1 cellular context compared by ENCODE assay signal in the genomic region with DNA sequence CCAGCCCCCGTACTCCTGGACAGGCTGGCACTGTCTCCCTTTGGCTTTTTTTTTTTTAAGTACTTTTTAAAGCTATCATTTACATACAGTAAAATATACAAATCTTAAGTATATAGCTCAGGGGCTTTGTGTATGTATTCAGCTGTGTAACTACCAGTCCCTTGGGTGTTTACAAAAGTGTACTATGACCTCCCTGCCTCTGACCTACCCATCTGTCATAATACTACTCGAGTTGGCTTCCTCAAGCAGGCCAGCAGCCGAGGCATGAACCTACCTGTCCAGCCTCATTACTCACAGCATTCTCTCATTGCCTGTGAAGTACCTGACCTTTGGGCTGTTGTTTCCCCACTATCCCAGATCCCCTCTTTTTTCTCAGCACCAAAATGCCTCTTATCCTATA.
A peak's percentile ranks its signal among the peaks of the same experiment; 100 is the strongest.
TF ChIP-seq lines count a peak whose summit lies in the region.

No MANE protein-coding gene starts in this region.

TF ChIP-seq in HepG2, 621 proteins besides CTCF, POLR2A, EP300 and RAD21 (continued from another document and continues in another):
- TF ChIP-seq RCOR2 (CRISPR knock-in tag; IDR thresholded peaks at IDR 0.05) (peak; percentile 63; the same call in 1 of the 2 replicates), ZNF816 (CRISPR knock-in tag; IDR thresholded peaks at IDR 0.05; ENCODE audit: borderline replicate concordance) (no peak), HMG20A (CRISPR knock-in tag; IDR thresholded peaks at IDR 0.05; ENCODE audit: borderline replicate concordance) (peak; percentile 68; the same call in 1 of the 2 replicates), ZMYM4 (CRISPR knock-in tag; IDR thresholded peaks at IDR 0.05) (no peak), PPARG (CRISPR knock-in tag; conservative IDR thresholded peaks at IDR 0.05) (peak; percentile 90), PHF21A (CRISPR knock-in tag; IDR thresholded peaks at IDR 0.05) (peak; percentile 36; the same call in 1 of the 2 replicates), GATAD1 (CRISPR knock-in tag; IDR thresholded peaks at IDR 0.05) (0 out of 2 replicates have a peak, but pooled peaks have one; percentile 27), SCMH1 (CRISPR knock-in tag; IDR thresholded peaks at IDR 0.05; ENCODE audit: borderline replicate concordance) (no peak), ZFX (CRISPR knock-in tag; IDR thresholded peaks at IDR 0.05; ENCODE audit: low read depth) (peak; percentile 49), GFI1 (CRISPR knock-in tag; IDR thresholded peaks at IDR 0.05; ENCODE audit: borderline replicate concordance) (0 out of 2 replicates have a peak, but pooled peaks have one; percentile 45), ZNF441 (CRISPR knock-in tag; IDR thresholded peaks at IDR 0.05; ENCODE audit: borderline replicate concordance) (no peak), SALL1 (CRISPR knock-in tag; IDR thresholded peaks at IDR 0.05) (peak; percentile 92), ZMAT3 (CRISPR knock-in tag; conservative IDR thresholded peaks at IDR 0.05) (no peak), ZMYM2 (CRISPR knock-in tag; IDR thresholded peaks at IDR 0.05) (no peak), TCF12 (IDR thresholded peaks at IDR 0.05) (no peak), TCF12 (CRISPR knock-in tag; IDR thresholded peaks at IDR 0.05) (no peak), ZNF788 (CRISPR knock-in tag; IDR thresholded peaks at IDR 0.05; ENCODE audit: borderline replicate concordance) (peak; percentile 61; the same call in 1 of the 2 replicates), HHEX (CRISPR knock-in tag; IDR thresholded peaks at IDR 0.05) (peak; percentile 59; the same call in 1 of the 2 replicates), FOXJ3 (CRISPR knock-in tag; IDR thresholded peaks at IDR 0.05; ENCODE audit: borderline replicate concordance) (peak; percentile 74; the same call in 1 of the 2 replicates), NPAS2 (CRISPR knock-in tag; IDR thresholded peaks at IDR 0.05; ENCODE audit: borderline replicate concordance) (no peak), TBL1XR1 (IDR thresholded peaks at IDR 0.05; ENCODE audit: borderline replicate concordance, low read length, partially characterized antibody) (peak; percentile 55), CAMTA2 (CRISPR knock-in tag; IDR thresholded peaks at IDR 0.05; ENCODE audit: borderline replicate concordance) (no peak), ELF3 (CRISPR knock-in tag; IDR thresholded peaks at IDR 0.05) (peak; percentile 73), MIER3 (CRISPR knock-in tag; IDR thresholded peaks at IDR 0.05; ENCODE audit: borderline replicate concordance) (no peak), MED13 (CRISPR knock-in tag; IDR thresholded peaks at IDR 0.05) (no peak), THAP11 (CRISPR knock-in tag; IDR thresholded peaks at IDR 0.05) (peak; percentile 43; the same call in 1 of the 2 replicates), SAFB2 (CRISPR knock-in tag; IDR thresholded peaks at IDR 0.05; ENCODE audit: borderline replicate concordance, low read depth) (no peak), KDM6A (CRISPR knock-in tag; IDR thresholded peaks at IDR 0.05; ENCODE audit: low read depth) (peak; percentile 63), FOXA3 (CRISPR knock-in tag; IDR thresholded peaks at IDR 0.05) (peak; percentile 98)
- TF ChIP-seq, protein P1, sequence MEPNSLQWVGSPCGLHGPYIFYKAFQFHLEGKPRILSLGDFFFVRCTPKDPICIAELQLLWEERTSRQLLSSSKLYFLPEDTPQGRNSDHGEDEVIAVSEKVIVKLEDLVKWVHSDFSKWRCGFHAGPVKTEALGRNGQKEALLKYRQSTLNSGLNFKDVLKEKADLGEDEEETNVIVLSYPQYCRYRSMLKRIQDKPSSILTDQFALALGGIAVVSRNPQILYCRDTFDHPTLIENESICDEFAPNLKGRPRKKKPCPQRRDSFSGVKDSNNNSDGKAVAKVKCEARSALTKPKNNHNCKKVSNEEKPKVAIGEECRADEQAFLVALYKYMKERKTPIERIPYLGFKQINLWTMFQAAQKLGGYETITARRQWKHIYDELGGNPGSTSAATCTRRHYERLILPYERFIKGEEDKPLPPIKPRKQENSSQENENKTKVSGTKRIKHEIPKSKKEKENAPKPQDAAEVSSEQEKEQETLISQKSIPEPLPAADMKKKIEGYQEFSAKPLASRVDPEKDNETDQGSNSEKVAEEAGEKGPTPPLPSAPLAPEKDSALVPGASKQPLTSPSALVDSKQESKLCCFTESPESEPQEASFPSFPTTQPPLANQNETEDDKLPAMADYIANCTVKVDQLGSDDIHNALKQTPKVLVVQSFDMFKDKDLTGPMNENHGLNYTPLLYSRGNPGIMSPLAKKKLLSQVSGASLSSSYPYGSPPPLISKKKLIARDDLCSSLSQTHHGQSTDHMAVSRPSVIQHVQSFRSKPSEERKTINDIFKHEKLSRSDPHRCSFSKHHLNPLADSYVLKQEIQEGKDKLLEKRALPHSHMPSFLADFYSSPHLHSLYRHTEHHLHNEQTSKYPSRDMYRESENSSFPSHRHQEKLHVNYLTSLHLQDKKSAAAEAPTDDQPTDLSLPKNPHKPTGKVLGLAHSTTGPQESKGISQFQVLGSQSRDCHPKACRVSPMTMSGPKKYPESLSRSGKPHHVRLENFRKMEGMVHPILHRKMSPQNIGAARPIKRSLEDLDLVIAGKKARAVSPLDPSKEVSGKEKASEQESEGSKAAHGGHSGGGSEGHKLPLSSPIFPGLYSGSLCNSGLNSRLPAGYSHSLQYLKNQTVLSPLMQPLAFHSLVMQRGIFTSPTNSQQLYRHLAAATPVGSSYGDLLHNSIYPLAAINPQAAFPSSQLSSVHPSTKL (CRISPR knock-in tag; IDR thresholded peaks at IDR 0.05), result peak; percentile 91
- TF ChIP-seq, protein P2, sequence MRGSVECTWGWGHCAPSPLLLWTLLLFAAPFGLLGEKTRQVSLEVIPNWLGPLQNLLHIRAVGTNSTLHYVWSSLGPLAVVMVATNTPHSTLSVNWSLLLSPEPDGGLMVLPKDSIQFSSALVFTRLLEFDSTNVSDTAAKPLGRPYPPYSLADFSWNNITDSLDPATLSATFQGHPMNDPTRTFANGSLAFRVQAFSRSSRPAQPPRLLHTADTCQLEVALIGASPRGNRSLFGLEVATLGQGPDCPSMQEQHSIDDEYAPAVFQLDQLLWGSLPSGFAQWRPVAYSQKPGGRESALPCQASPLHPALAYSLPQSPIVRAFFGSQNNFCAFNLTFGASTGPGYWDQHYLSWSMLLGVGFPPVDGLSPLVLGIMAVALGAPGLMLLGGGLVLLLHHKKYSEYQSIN (CRISPR knock-in tag; IDR thresholded peaks at IDR 0.05; ENCODE audit: borderline replicate concordance), result no peak
- TF ChIP-seq, protein P3, sequence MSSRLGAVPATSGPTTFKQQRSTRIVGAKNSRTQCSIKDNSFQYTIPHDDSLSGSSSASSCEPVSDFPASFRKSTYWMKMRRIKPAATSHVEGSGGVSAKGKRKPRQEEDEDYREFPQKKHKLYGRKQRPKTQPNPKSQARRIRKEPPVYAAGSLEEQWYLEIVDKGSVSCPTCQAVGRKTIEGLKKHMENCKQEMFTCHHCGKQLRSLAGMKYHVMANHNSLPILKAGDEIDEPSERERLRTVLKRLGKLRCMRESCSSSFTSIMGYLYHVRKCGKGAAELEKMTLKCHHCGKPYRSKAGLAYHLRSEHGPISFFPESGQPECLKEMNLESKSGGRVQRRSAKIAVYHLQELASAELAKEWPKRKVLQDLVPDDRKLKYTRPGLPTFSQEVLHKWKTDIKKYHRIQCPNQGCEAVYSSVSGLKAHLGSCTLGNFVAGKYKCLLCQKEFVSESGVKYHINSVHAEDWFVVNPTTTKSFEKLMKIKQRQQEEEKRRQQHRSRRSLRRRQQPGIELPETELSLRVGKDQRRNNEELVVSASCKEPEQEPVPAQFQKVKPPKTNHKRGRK (CRISPR knock-in tag; IDR thresholded peaks at IDR 0.05), result no peak
- TF ChIP-seq, protein P4, sequence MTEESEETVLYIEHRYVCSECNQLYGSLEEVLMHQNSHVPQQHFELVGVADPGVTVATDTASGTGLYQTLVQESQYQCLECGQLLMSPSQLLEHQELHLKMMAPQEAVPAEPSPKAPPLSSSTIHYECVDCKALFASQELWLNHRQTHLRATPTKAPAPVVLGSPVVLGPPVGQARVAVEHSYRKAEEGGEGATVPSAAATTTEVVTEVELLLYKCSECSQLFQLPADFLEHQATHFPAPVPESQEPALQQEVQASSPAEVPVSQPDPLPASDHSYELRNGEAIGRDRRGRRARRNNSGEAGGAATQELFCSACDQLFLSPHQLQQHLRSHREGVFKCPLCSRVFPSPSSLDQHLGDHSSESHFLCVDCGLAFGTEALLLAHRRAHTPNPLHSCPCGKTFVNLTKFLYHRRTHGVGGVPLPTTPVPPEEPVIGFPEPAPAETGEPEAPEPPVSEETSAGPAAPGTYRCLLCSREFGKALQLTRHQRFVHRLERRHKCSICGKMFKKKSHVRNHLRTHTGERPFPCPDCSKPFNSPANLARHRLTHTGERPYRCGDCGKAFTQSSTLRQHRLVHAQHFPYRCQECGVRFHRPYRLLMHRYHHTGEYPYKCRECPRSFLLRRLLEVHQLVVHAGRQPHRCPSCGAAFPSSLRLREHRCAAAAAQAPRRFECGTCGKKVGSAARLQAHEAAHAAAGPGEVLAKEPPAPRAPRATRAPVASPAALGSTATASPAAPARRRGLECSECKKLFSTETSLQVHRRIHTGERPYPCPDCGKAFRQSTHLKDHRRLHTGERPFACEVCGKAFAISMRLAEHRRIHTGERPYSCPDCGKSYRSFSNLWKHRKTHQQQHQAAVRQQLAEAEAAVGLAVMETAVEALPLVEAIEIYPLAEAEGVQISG (CRISPR knock-in tag; IDR thresholded peaks at IDR 0.05), result no peak
- TF ChIP-seq, protein P5, sequence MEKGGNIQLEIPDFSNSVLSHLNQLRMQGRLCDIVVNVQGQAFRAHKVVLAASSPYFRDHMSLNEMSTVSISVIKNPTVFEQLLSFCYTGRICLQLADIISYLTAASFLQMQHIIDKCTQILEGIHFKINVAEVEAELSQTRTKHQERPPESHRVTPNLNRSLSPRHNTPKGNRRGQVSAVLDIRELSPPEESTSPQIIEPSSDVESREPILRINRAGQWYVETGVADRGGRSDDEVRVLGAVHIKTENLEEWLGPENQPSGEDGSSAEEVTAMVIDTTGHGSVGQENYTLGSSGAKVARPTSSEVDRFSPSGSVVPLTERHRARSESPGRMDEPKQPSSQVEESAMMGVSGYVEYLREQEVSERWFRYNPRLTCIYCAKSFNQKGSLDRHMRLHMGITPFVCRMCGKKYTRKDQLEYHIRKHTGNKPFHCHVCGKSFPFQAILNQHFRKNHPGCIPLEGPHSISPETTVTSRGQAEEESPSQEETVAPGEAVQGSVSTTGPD (CRISPR knock-in tag; IDR thresholded peaks at IDR 0.05), result no peak
- TF ChIP-seq, protein P6, sequence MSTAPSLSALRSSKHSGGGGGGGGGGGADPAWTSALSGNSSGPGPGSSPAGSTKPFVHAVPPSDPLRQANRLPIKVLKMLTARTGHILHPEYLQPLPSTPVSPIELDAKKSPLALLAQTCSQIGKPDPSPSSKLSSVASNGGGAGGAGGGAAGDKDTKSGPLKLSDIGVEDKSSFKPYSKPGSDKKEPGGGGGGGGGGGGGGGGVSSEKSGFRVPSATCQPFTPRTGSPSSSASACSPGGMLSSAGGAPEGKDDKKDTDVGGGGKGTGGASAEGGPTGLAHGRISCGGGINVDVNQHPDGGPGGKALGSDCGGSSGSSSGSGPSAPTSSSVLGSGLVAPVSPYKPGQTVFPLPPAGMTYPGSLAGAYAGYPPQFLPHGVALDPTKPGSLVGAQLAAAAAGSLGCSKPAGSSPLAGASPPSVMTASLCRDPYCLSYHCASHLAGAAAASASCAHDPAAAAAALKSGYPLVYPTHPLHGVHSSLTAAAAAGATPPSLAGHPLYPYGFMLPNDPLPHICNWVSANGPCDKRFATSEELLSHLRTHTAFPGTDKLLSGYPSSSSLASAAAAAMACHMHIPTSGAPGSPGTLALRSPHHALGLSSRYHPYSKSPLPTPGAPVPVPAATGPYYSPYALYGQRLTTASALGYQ (CRISPR knock-in tag; IDR thresholded peaks at IDR 0.05), result peak; percentile 61
- TF ChIP-seq, protein P7, sequence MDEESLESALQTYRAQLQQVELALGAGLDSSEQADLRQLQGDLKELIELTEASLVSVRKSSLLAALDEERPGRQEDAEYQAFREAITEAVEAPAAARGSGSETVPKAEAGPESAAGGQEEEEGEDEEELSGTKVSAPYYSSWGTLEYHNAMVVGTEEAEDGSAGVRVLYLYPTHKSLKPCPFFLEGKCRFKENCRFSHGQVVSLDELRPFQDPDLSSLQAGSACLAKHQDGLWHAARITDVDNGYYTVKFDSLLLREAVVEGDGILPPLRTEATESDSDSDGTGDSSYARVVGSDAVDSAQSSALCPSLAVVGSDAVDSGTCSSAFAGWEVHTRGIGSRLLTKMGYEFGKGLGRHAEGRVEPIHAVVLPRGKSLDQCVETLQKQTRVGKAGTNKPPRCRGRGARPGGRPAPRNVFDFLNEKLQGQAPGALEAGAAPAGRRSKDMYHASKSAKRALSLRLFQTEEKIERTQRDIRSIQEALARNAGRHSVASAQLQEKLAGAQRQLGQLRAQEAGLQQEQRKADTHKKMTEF (CRISPR knock-in tag; IDR thresholded peaks at IDR 0.05), result peak; percentile 48; the same call in 1 of the 2 replicates
- TF ChIP-seq, protein P8, sequence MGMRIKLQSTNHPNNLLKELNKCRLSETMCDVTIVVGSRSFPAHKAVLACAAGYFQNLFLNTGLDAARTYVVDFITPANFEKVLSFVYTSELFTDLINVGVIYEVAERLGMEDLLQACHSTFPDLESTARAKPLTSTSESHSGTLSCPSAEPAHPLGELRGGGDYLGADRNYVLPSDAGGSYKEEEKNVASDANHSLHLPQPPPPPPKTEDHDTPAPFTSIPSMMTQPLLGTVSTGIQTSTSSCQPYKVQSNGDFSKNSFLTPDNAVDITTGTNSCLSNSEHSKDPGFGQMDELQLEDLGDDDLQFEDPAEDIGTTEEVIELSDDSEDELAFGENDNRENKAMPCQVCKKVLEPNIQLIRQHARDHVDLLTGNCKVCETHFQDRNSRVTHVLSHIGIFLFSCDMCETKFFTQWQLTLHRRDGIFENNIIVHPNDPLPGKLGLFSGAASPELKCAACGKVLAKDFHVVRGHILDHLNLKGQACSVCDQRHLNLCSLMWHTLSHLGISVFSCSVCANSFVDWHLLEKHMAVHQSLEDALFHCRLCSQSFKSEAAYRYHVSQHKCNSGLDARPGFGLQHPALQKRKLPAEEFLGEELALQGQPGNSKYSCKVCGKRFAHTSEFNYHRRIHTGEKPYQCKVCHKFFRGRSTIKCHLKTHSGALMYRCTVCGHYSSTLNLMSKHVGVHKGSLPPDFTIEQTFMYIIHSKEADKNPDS (CRISPR knock-in tag; IDR thresholded peaks at IDR 0.05), result peak; percentile 98
- TF ChIP-seq, protein P9, sequence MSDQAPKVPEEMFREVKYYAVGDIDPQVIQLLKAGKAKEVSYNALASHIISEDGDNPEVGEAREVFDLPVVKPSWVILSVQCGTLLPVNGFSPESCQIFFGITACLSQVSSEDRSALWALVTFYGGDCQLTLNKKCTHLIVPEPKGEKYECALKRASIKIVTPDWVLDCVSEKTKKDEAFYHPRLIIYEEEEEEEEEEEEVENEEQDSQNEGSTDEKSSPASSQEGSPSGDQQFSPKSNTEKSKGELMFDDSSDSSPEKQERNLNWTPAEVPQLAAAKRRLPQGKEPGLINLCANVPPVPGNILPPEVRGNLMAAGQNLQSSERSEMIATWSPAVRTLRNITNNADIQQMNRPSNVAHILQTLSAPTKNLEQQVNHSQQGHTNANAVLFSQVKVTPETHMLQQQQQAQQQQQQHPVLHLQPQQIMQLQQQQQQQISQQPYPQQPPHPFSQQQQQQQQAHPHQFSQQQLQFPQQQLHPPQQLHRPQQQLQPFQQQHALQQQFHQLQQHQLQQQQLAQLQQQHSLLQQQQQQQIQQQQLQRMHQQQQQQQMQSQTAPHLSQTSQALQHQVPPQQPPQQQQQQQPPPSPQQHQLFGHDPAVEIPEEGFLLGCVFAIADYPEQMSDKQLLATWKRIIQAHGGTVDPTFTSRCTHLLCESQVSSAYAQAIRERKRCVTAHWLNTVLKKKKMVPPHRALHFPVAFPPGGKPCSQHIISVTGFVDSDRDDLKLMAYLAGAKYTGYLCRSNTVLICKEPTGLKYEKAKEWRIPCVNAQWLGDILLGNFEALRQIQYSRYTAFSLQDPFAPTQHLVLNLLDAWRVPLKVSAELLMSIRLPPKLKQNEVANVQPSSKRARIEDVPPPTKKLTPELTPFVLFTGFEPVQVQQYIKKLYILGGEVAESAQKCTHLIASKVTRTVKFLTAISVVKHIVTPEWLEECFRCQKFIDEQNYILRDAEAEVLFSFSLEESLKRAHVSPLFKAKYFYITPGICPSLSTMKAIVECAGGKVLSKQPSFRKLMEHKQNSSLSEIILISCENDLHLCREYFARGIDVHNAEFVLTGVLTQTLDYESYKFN (CRISPR knock-in tag; conservative IDR thresholded peaks at IDR 0.05), result peak; percentile 85
